ENCODE assay signal across 19 cellular contexts in genomic region chr7:28362812-28363211, GRCh38. TPM values are rescaled to one million over a fixed set of nuclear protein-coding genes. Genes with fewer than 3 reads are reported as not detected.
DNase-seq lines count a peak whose midpoint lies in the region; ATAC-seq and TF ChIP-seq lines count a peak whose summit lies in the region.
"Had no signal": no experiment of that assay in that cellular context is flagged by ENCODE, and none has a peak within 500 bp of the region (broad histone marks: within the 10 kb centered on the region; RNA-seq: fewer than 3 reads in every experiment).

No MANE protein-coding gene starts in this region.

- intact Hi-C loops in OCI-LY7 (cut with micrococcal nuclease; ENCODE audit: unreplicated experiment) (no loop called here), Right ventricle myocardium inferior (cut with DNase I) (no loop called here)

- no peaks in the 10 kb centered on the region for H3K79me2 ChIP-seq in OCI-LY7 (ENCODE audit: insufficient read depth, low read depth, low read length)

- DNase-seq in AG04450 (ENCODE audit: low read depth, low spot score) (no peak), GM12864 (ENCODE audit: low read depth) (no peak), OCI-LY7 (ENCODE audit: low spot score) (no peak), fibroblast of villous mesenchyme (ENCODE audit: low read depth) (no peak), HK-2 (ENCODE audit: unreplicated experiment) (no peak), Right ventricle myocardium inferior (ENCODE audit: missing footprints) (no peak), substantia nigra (lab: John Stamatoyannopoulos, UW) (no peak)
- DNase-seq: H7; NCI-H2029; NCI-H69; psoas muscle; SHP77 treated with DMSO at 0.1 percent for 48 hours; stimulated activated CD4-positive, alpha-beta T cell treated with anti-CD3 and anti-CD28 coated beads, Interleukin-15, amount 100 ng/mL, for 24 hours; testis had no signal

- 0 out of 2 replicates have a peak, but pooled peaks have one; percentile 14 for TF ChIP-seq CTCF in AG04450 (IDR thresholded peaks at IDR 0.05; ENCODE audit: low read depth, low read length)
- peak; percentile 33 for TF ChIP-seq CTCF in GM12864 (IDR thresholded peaks at IDR 0.05; ENCODE audit: low read depth, low read length, missing control alignments)
- TF ChIP-seq CTCF in OCI-LY7 (conservative IDR thresholded peaks at IDR 0.05; ENCODE audit: low read length): peak; percentile 65
- peak; percentile 20 for TF ChIP-seq CTCF in fibroblast of villous mesenchyme (IDR thresholded peaks at IDR 0.05; ENCODE audit: insufficient read depth, low read depth, low read length)

- H3K9me3 ChIP-seq in AG04450 (ENCODE audit: control insufficient read depth, insufficient read depth, low read length) (no peaks in the 10 kb centered on the region), OCI-LY7 (ENCODE audit: low read length) (0 out of 2 replicates have a peak, but pooled peaks cover 7% of the 10 kb centered on the region)
- H3K9me3 ChIP-seq: psoas muscle, testis had no signal

- no peak overlapping the region for H3K4me3 ChIP-seq in AG04450 (ENCODE audit: low read depth, low read length)
- H3K4me3 ChIP-seq in GM12864 (ENCODE audit: low read depth, low read length): no peak overlapping the region
- H3K4me3 ChIP-seq in OCI-LY7 (ENCODE audit: low read depth, low read length, poor library complexity, severe bottlenecking): no peak overlapping the region
- no peak overlapping the region for H3K4me3 ChIP-seq in fibroblast of villous mesenchyme (ENCODE audit: low read depth, low read length)
- H3K4me3 ChIP-seq: psoas muscle, testis had no signal

- POLR2A ChIA-PET in AG04450 (lab: Yijun Ruan, JAX) (interaction anchor here (1.6 kb wide), 1 partner anchor 15 kb away, joined by 4 read pairs; no protein-coding TSS in a partner anchor), OCI-LY7 (lab: Charles Lee) (interaction anchor here (0.6 to 1.0 kb wide), 4 partner anchors 25 to 152 kb away, joined by 3 to 4 read pairs (median 3); no protein-coding TSS in a partner anchor)

- CTCF ChIA-PET in AG04450 (lab: Charles Lee) (interaction anchor here (0.6 to 2.2 kb wide), 7 partner anchors 12 to 492 kb away, joined by 3 to 9 read pairs (median 4); no protein-coding TSS in a partner anchor), OCI-LY7 (lab: Charles Lee; ENCODE audit: unreplicated experiment) (no interaction called here)

- H3K4me1 ChIP-seq in OCI-LY7 (ENCODE audit: insufficient read depth, low read length, poor library complexity, severe bottlenecking): no peaks in the 10 kb centered on the region
- H3K4me1 ChIP-seq: psoas muscle, testis had no signal

- no peaks in the 10 kb centered on the region for H3K27me3 ChIP-seq in AG04450 (ENCODE audit: control insufficient read depth, insufficient read depth, low read length)
- H3K27me3 ChIP-seq: testis had no signal

- no TSS peak for BruUV-seq in OCI-LY7 (replicated peaks; lab: Mats Ljungman, UMichigan)

- H3K4me2 ChIP-seq in OCI-LY7 (ENCODE audit: low read length): no peak overlapping the region

- no peaks in the 10 kb centered on the region for H3K9me2 ChIP-seq in OCI-LY7 (ENCODE audit: insufficient read depth, low read length)

- H3K36me3 ChIP-seq in OCI-LY7 (ENCODE audit: insufficient read depth, low read length): no peaks in the 10 kb centered on the region

- no peaks in the 10 kb centered on the region for H4K20me1 ChIP-seq in OCI-LY7 (ENCODE audit: insufficient read depth, low read length)

- no peak overlapping the region for H2AFZ ChIP-seq in OCI-LY7 (ENCODE audit: low read length)

- no peak for ATAC-seq in Right ventricle myocardium inferior
- no peak for ATAC-seq in HG03175 (IDR thresholded peaks at IDR 0.05; ENCODE audit: unreplicated experiment)
- ATAC-seq: left lobe of liver, psoas muscle had no signal

- H3K27ac ChIP-seq in AG04450 (ENCODE audit: low read depth, low read length): no peak overlapping the region
- no peak overlapping the region for H3K27ac ChIP-seq in OCI-LY7 (ENCODE audit: low read depth, low read length, poor library complexity, severe bottlenecking)
- H3K27ac ChIP-seq in substantia nigra (ENCODE audit: low read depth, low read length, poor library complexity, severe bottlenecking): no peak overlapping the region
- H3K27ac ChIP-seq: epithelial cell of prostate, HL-60, psoas muscle, testis had no signal

RNA-seq across cellular contexts. Expression of gene CREB5, which starts 49.5 kb away (rescaled TPM):
- 22.1 and 23.3 TPM in 2 replicates for polyA plus RNA-seq in AG04450 (2011; rRNA removed)
- 52.6 and 68.0 TPM in 2 replicates for polyA minus RNA-seq in AG04450 (2011; rRNA and poly(A)+ RNA removed)
- 2.0 and 5.6 TPM in 2 replicates for total RNA-seq in OCI-LY7 (2014; rRNA removed; shearing (Covaris generic))
- total RNA-seq in OCI-LY7 (2022) (10.4 and 13.3 TPM in 2 replicates), fibroblast of villous mesenchyme (6.0 and 9.3 TPM in 2 replicates), Right ventricle myocardium inferior (4.8 TPM)
- total RNA-seq: activated T-helper 1 cell treated with anti-CD3 and anti-CD28 coated beads, Interleukin-12 subunit alpha, Interleukin-12 subunit beta, Interleukin-2, Interleukin-4 antibody, amounts not matched to agents 30 ng/mL and 10 ng/mL and 1 ng/mL, durations not matched to agents 14 hours and 24 hours and 36 hours had no signal

Comparison
In these comparisons a context has a peak if more than half of its experiments do, and no peak if none do; other contexts are left out.
1. CTCF ChIP-seq: peak in every context shown above with its lines; median percentile 65 in OCI-LY7; 33 in GM12864; 20 in fibroblast of villous mesenchyme; 14 in AG04450.